1 cellular context compared by ENCODE assay signal in genomic region chr17:8255499-8255898, GRCh38.
TF ChIP-seq lines count a peak whose summit lies in the region.

No MANE protein-coding gene starts in this region.

TF ChIP-seq in GM23338, 12 proteins besides CTCF, POLR2A, EP300 and RAD21 (continued from another document):
- no peak for TF ChIP-seq ZNF462 (CRISPR knock-in tag; IDR thresholded peaks at IDR 0.05)
